8 cellular contexts compared by ENCODE assay signal in the genomic region with DNA sequence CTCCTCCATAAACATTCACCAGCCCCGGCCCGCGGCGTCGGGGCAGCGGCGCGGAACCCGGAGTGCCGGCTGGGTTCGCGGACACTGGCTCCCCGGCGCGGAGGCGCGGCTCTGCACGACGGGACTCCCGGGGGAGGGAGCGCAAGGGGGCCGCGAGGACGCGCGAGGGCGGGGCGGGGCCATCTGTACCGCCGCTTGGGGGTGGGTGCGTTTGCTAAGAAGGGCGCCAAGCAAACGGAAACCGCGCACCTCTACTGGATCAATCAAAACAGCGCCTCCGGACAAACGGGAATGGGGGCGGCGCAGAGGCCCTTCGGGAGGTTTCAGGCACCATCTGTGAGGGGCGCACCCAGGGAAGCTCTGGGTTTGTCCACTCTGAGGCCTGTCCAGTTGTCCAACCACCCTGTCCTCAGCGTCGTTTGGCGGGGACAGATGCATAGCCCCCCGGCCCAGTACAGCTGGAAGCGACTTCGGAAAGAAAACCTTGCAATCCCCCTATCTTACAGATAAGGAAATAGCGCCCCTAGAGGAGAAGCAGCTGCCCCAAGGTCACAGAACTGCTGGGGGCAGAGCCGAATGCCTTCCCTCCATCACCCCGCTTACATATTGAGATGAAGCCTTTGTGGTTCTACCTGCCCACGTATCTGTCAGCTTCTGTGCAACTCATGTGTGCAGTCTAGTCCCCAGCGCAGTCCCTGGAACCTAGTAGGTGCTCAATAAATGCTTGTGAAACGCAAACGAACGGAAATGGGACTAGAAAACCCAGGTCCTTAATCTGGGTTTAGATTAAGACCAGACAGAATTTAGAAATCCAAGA. TPM values are rescaled to one million over a fixed set of nuclear protein-coding genes. Genes with fewer than 3 reads are reported as not detected.
DNase-seq lines count a peak whose midpoint lies in the region; ATAC-seq lines count a peak whose summit lies in the region.

No MANE protein-coding gene starts in this region.

- H3K23ac ChIP-seq in mesenchymal stem cell (ENCODE audit: low read length in 2 of 2) = no peak overlapping the region

- POLR2A ChIA-PET in activated CD4-positive, alpha-beta memory T cell treated with anti-CD3 and anti-CD28 coated beads, Interleukin-2, amount 10 ng/mL, durations not matched to agents 7 days and 5 days (lab: Charles Lee) = no interaction called here

- H3K4me1 ChIP-seq in mesenchymal stem cell (ENCODE audit: control insufficient read depth, insufficient read depth, low read depth, low read length) = peaks cover 14% of the 10 kb centered on the region

- peaks cover 36 to 49% of the 10 kb centered on the region in 2 experiments for H3K27me3 ChIP-seq in mesenchymal stem cell (ENCODE audit: control insufficient read depth in 1 of 2, insufficient read depth in 1 of 2, low read length in 2 of 2)

- H3K18ac ChIP-seq in mesenchymal stem cell (ENCODE audit: low read depth in 1 of 2, low read length in 2 of 2) = no peak overlapping the region

- H4K8ac ChIP-seq in mesenchymal stem cell (ENCODE audit: low read length) = peak overlapping the region; percentile 9

- H3K4me3 ChIP-seq in mesenchymal stem cell (ENCODE audit: insufficient read depth in 1 of 2, low read depth in 1 of 2, low read length in 2 of 2) = peak overlapping the region; percentile 53 to 81

- H3K27ac Mint-ChIP-seq in activated CD4-positive, alpha-beta memory T cell treated with anti-CD3 and anti-CD28 coated beads, Interleukin-2, amount 10 ng/mL, durations not matched to agents 7 days and 5 days = no peak overlapping the region

- H4K91ac ChIP-seq in mesenchymal stem cell (ENCODE audit: low read length) = no peak overlapping the region

- H3K27ac ChIP-seq in mesenchymal stem cell (ENCODE audit: low read length, poor library complexity, severe bottlenecking) = no peak overlapping the region

- no peak overlapping the region for H2BK12ac ChIP-seq in mesenchymal stem cell (ENCODE audit: low read length in 2 of 2)

- H3K14ac ChIP-seq in mesenchymal stem cell (ENCODE audit: low read length in 2 of 2) = no peak overlapping the region

- whole genome bisulfite sequencing in mesenchymal stem cell = 1% methylated on average over 44 of the region's 56 CpGs

- peak; percentile 86 for DNase-seq in ELF-1 (ENCODE audit: low read depth, low spot score)
- peak; percentile 57 for DNase-seq in NCI-H748 treated with DMSO at 0.1 percent for 48 hours (lab: John Stamatoyannopoulos, UW)
- DNase-seq in activated CD4-positive, alpha-beta memory T cell treated with anti-CD3 and anti-CD28 coated beads, Interleukin-2, amount 10 ng/mL, durations not matched to agents 7 days and 5 days = peak; percentile 65
- DNase-seq in effector CD8-positive, alpha-beta T cell (lab: John Stamatoyannopoulos, UW) = peak; percentile 43
- DNase-seq in mesenchymal stem cell = peak; percentile 66
- peak; percentile 32 for DNase-seq in stimulated activated CD8-positive, alpha-beta memory T cell treated with anti-CD3 and anti-CD28 coated beads, Interleukin-15, amount 100 ng/mL, for 1 hour (ENCODE audit: low read depth)

- no peak overlapping the region for H3K4ac ChIP-seq in mesenchymal stem cell (ENCODE audit: low read depth in 1 of 2, low read length in 2 of 2)

- H3K79me1 ChIP-seq in mesenchymal stem cell (replicated peaks; ENCODE audit: low read length, poor library complexity, severe bottlenecking) = no peaks in the 10 kb centered on the region

- peak overlapping the region; percentile 99 for H3K4me2 ChIP-seq in mesenchymal stem cell (ENCODE audit: low read length, poor library complexity, severe bottlenecking)

- H3K9ac ChIP-seq in mesenchymal stem cell (ENCODE audit: low read length) = peak overlapping the region; percentile 49

- H2AFZ ChIP-seq in mesenchymal stem cell (ENCODE audit: low read depth, low read length) = peak overlapping the region; percentile 68

- no peaks in the 10 kb centered on the region for H3K36me3 ChIP-seq in mesenchymal stem cell (ENCODE audit: control insufficient read depth in 1 of 2, insufficient read depth in 2 of 2, low read depth in 1 of 2, low read length in 2 of 2)

- H3K4me3 Mint-ChIP-seq in activated CD4-positive, alpha-beta memory T cell treated with anti-CD3 and anti-CD28 coated beads, Interleukin-2, amount 10 ng/mL, durations not matched to agents 7 days and 5 days = peak overlapping the region; percentile 68

- peaks cover 19% of the 10 kb centered on the region for H3K4me1 Mint-ChIP-seq in activated CD4-positive, alpha-beta memory T cell treated with anti-CD3 and anti-CD28 coated beads, Interleukin-2, amount 10 ng/mL, durations not matched to agents 7 days and 5 days

- ATAC-seq in HG03039 (IDR thresholded peaks at IDR 0.05; ENCODE audit: unreplicated experiment) (peak; percentile 61), HG03139 (IDR thresholded peaks at IDR 0.05; ENCODE audit: unreplicated experiment) (no peak)

- peaks cover 47% of the 10 kb centered on the region for H3K27me3 Mint-ChIP-seq in activated CD4-positive, alpha-beta memory T cell treated with anti-CD3 and anti-CD28 coated beads, Interleukin-2, amount 10 ng/mL, durations not matched to agents 7 days and 5 days

- no peak overlapping the region for H2BK5ac ChIP-seq in mesenchymal stem cell (ENCODE audit: low read depth, low read length, poor library complexity, severe bottlenecking)

- no peak overlapping the region for H2AK5ac ChIP-seq in mesenchymal stem cell (ENCODE audit: low read length, severe bottlenecking)

- no peak overlapping the region for H2BK15ac ChIP-seq in mesenchymal stem cell (ENCODE audit: low read depth, poor library complexity, severe bottlenecking)

- H3K9me3 Mint-ChIP-seq in activated CD4-positive, alpha-beta memory T cell treated with anti-CD3 and anti-CD28 coated beads, Interleukin-2, amount 10 ng/mL, durations not matched to agents 7 days and 5 days = no peaks in the 10 kb centered on the region

- H3K9me3 ChIP-seq in mesenchymal stem cell (ENCODE audit: control insufficient read depth, low read length) = no peaks in the 10 kb centered on the region

- H3K36me3 Mint-ChIP-seq in activated CD4-positive, alpha-beta memory T cell treated with anti-CD3 and anti-CD28 coated beads, Interleukin-2, amount 10 ng/mL, durations not matched to agents 7 days and 5 days (ENCODE audit: low read depth) = no peaks in the 10 kb centered on the region

- CTCF ChIA-PET in activated CD4-positive, alpha-beta memory T cell treated with anti-CD3 and anti-CD28 coated beads, Interleukin-2, amount 10 ng/mL, durations not matched to agents 7 days and 5 days (lab: Charles Lee) = interaction anchor here (0.6 to 9.2 kb wide), 19 partner anchors 11 to 480 kb away, joined by 3 to 111 read pairs (median 4); no protein-coding TSS in a partner anchor

- no peak overlapping the region for H2BK120ac ChIP-seq in mesenchymal stem cell (ENCODE audit: low read depth, low read length)

RNA-seq across cellular contexts. Expression of a gene that starts 10.7 kb away (rescaled TPM):
- under 1 TPM; 0.30 to 0.35 TPM for total RNA-seq in activated CD4-positive, alpha-beta memory T cell treated with anti-CD3 and anti-CD28 coated beads, Interleukin-2, amount 10 ng/mL, durations not matched to agents 7 days and 5 days
- 0.06 TPM for polyA plus RNA-seq in mesenchymal stem cell (2013, experiment 1 of 2)
- polyA plus RNA-seq in mesenchymal stem cell (2013, experiment 2 of 2) = 0.03 TPM

Comparison
In these comparisons a context has a peak if more than half of its experiments do, and no peak if none do; other contexts are left out.
1. DNase-seq: peak in every context shown above with its lines; median percentile 86 in ELF-1; 66 in mesenchymal stem cell; 65 in activated CD4-positive, alpha-beta memory T cell treated with anti-CD3 and anti-CD28 coated beads, Interleukin-2, amount 10 ng/mL, durations not matched to agents 7 days and 5 days; 57 in NCI-H748 treated with DMSO at 0.1 percent for 48 hours; 43 in effector CD8-positive, alpha-beta T cell; 32 in stimulated activated CD8-positive, alpha-beta memory T cell treated with anti-CD3 and anti-CD28 coated beads, Interleukin-15, amount 100 ng/mL, for 1 hour.